In the genomic region with DNA sequence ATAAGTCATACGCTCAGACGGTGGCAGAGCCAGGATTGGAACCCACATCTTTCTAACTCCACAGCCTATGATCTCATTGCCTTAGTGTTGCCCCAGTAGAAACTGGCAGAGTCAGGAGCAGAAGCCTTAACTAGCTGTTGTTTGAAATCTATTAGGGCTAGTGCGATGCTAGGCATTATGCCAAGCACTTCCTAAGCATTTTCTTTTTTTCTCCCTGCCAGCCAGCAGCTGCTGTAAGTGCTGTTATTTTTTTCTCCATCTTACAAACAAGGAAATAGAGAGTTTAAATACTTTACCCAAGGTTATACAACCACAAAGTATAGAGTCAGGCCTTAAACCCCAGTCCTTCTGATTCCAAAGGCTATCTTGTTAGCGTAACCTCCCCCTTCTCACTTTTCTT, we compare ENCODE assay signal across 16 cellular contexts.
DNase-seq lines count a peak whose midpoint lies in the region; ATAC-seq lines count a peak whose summit lies in the region.
"Had no signal": no experiment of that assay in that cellular context is flagged by ENCODE, and none has a peak within 500 bp of the region (broad histone marks: within the 10 kb centered on the region; RNA-seq: fewer than 3 reads in every experiment).

No MANE protein-coding gene starts in this region.

- DNase-seq in DMS79 (lab: John Stamatoyannopoulos, UW) = peak; percentile 87
- peak; percentile 7 for DNase-seq in NCI-H2081 treated with DMSO at 0.1 percent for 48 hours (lab: John Stamatoyannopoulos, UW)
- peak; percentile 64 for DNase-seq in astrocyte of the hippocampus (ENCODE audit: low read depth, low spot score)
- DNase-seq in renal cortical epithelial cell (ENCODE audit: low read depth) = peak; percentile 88
- no peak for DNase-seq in DMS 273 treated with DMSO at 0.1 percent for 48 hours (lab: John Stamatoyannopoulos, UW)
- DNase-seq in SIG-M5 (lab: John Stamatoyannopoulos, UW) = no peak
- DNase-seq: activated CD4-positive, alpha-beta T cell treated with anti-CD3 and anti-CD28 coated beads, Interleukin-2, amount 50 U/mL, for 48 hours; activated T-cell treated with anti-CD3 and anti-CD28 coated beads, Interleukin-2, amount 50 U/mL, for 48 hours; C1 segment of cervical spinal cord; central memory CD4-positive, alpha-beta T cell; effector CD8-positive, alpha-beta T cell; Right ventricle myocardium superior; stimulated activated CD4-positive, alpha-beta T cell treated with anti-CD3 and anti-CD28 coated beads, Interleukin-12 subunit alpha, Interleukin-12 subunit beta, amount 100 ng/mL, for 4 hours; stimulated activated naive CD4-positive, alpha-beta T cell; T-cell had no signal

- no peak for ATAC-seq in GM19035 (IDR thresholded peaks at IDR 0.05; ENCODE audit: unreplicated experiment)
- ATAC-seq: T-cell had no signal

Comparison
In these comparisons a context has a peak if more than half of its experiments do, and no peak if none do; other contexts are left out.
1. DNase-seq: peak in DMS79 (single experiment), NCI-H2081 treated with DMSO at 0.1 percent for 48 hours (single experiment), astrocyte of the hippocampus (single experiment) and renal cortical epithelial cell (single experiment); none in DMS 273 treated with DMSO at 0.1 percent for 48 hours (single experiment) and SIG-M5 (single experiment).